Comparison of ENCODE assay signal across 21 cellular contexts in genomic region chr5:118518720-118519119, GRCh38.
"Had no signal": no experiment of that assay in that cellular context is flagged by ENCODE, and none has a peak within 500 bp of the region (broad histone marks: within the 10 kb centered on the region; RNA-seq: fewer than 3 reads in every experiment).

No MANE protein-coding gene starts in this region.

- H3K27ac ChIP-seq: colonic mucosa, esophagus muscularis mucosa, gastrocnemius medialis, heart right ventricle, left lung, lower lobe of right lung had no signal

- H3K9me3 ChIP-seq: colonic mucosa, esophagus muscularis mucosa, gastrocnemius medialis, heart right ventricle, left lung, lower lobe of right lung, mucosa of descending colon had no signal

- DNase-seq: colonic mucosa; cortex of kidney; effector CD8-positive, alpha-beta T cell; effector memory CD8-positive, alpha-beta T cell; foreskin fibroblast; foreskin melanocyte; gastrocnemius medialis; glutamatergic neuron; head of caudate nucleus; heart right ventricle; hippocampal formation; left cardiac atrium; left lung; left ventricle myocardium superior; lower lobe of right lung; mesenchymal stem cell; mucosa of descending colon; naive B cell had no signal

- H3K4me3 Mint-ChIP-seq: dendritic cell treated with granulocyte-macrophage colony-stimulating factor and Interleukin-4, amounts not matched to agents 40 ng/mL and 50 ng/mL, for 4 days; effector memory CD8-positive, alpha-beta T cell; mesothelial cell of epicardium; naive B cell had no signal

- H3K27me3 Mint-ChIP-seq: dendritic cell treated with granulocyte-macrophage colony-stimulating factor and Interleukin-4, amounts not matched to agents 40 ng/mL and 50 ng/mL, for 4 days; effector memory CD8-positive, alpha-beta T cell had no signal

- ATAC-seq: effector memory CD8-positive, alpha-beta T cell; gastrocnemius medialis; left lung; lower lobe of right lung; mucosa of descending colon had no signal

- H3K36me3 ChIP-seq: colonic mucosa, esophagus muscularis mucosa, gastrocnemius medialis, heart right ventricle, left lung, lower lobe of right lung had no signal

- H3K4me1 ChIP-seq: colonic mucosa, gastrocnemius medialis, left lung, lower lobe of right lung had no signal

- H3K4me1 Mint-ChIP-seq: mesothelial cell of epicardium, naive B cell had no signal

- H3K4me3 ChIP-seq: colonic mucosa, esophagus muscularis mucosa, gastrocnemius medialis, heart right ventricle, left lung, lower lobe of right lung, mucosa of descending colon had no signal

- H3K27ac Mint-ChIP-seq: dendritic cell treated with granulocyte-macrophage colony-stimulating factor and Interleukin-4, amounts not matched to agents 40 ng/mL and 50 ng/mL, for 4 days; effector memory CD8-positive, alpha-beta T cell; mesothelial cell of epicardium; naive B cell had no signal

- H3K36me3 Mint-ChIP-seq: mesothelial cell of epicardium, naive B cell had no signal

- H3K27me3 ChIP-seq: colonic mucosa, esophagus muscularis mucosa, gastrocnemius medialis, heart right ventricle, left lung had no signal
